In genomic region chr20:45339084-45339483, GRCh38 we compare ENCODE assay signal across 9 cellular contexts. TPM values are rescaled to one million over a fixed set of nuclear protein-coding genes. Genes with fewer than 3 reads are reported as not detected.
DNase-seq lines count a peak whose midpoint lies in the region; ATAC-seq and TF ChIP-seq lines count a peak whose summit lies in the region.
"Had no signal": no experiment of that assay in that cellular context is flagged by ENCODE, and none has a peak within 500 bp of the region (broad histone marks: within the 10 kb centered on the region; RNA-seq: fewer than 3 reads in every experiment).

No MANE protein-coding gene starts in this region.

- TF ChIP-seq POLR2A in esophagus squamous epithelium (IDR thresholded peaks at IDR 0.05) = no peak
- TF ChIP-seq POLR2A in sigmoid colon (IDR thresholded peaks at IDR 0.05) = no peak

- no peak overlapping the region for H3K9ac ChIP-seq in KMS-11

- H3K4me3 ChIP-seq in KMS-11 (IDR thresholded peaks at IDR 0.05; ENCODE audit: insufficient read depth, low read depth, low read length) (no peak overlapping the region), esophagus squamous epithelium (peak overlapping the region in 1 of 4 donors; percentile 17), sigmoid colon (no peak overlapping the region)

- no peak for DNase-seq in esophagus squamous epithelium (lab: John Stamatoyannopoulos, UW)
- no peak for DNase-seq in sigmoid colon
- DNase-seq in middle frontal gyrus (ENCODE audit: extremely low spot score, low spot score) = no peak
- DNase-seq in NCI-H2196 treated with DMSO at 0.1 percent for 48 hours (lab: John Stamatoyannopoulos, UW; ENCODE audit: unreplicated experiment) = no peak
- DNase-seq: effector memory CD4-positive, alpha-beta T cell; stimulated activated CD4-positive, alpha-beta T cell treated with anti-CD3 and anti-CD28 coated beads, Interleukin-2, amount 100 ng/mL, for 24 hours had no signal

- H2AFZ ChIP-seq in KMS-11 (ENCODE audit: low read depth) = no peak overlapping the region

- H3K27ac ChIP-seq in KMS-11 (no peak overlapping the region), esophagus squamous epithelium (peak overlapping the region; percentile 90 to 98 (median 93)), sigmoid colon (peak overlapping the region; percentile 94 to 99 (median 97))

- intact Hi-C loops in esophagus squamous epithelium (cut with DNase I) = no loop called here
- intact Hi-C loops in sigmoid colon (cut with DNase I) = loop anchor here (5.0 kb wide), 1 partner anchor 108 kb away; no protein-coding TSS in a partner anchor

- TF ChIP-seq CTCF in KMS-11 (conservative IDR thresholded peaks at IDR 0.05; ENCODE audit: low read depth, low read length) = no peak
- TF ChIP-seq CTCF in esophagus squamous epithelium (IDR thresholded peaks at IDR 0.05) = no peak
- TF ChIP-seq CTCF in sigmoid colon (IDR thresholded peaks at IDR 0.05) = no peak

- 42 to 100% methylated on average over 1 to 6 of the region's 6 CpGs for WGBS in esophagus squamous epithelium, 2 donors
- WGBS in sigmoid colon, 2 donors = 21 to 76% methylated on average over 6 of the region's 6 CpGs

- no peaks in the 10 kb centered on the region for H3K27me3 ChIP-seq in KMS-11 (ENCODE audit: insufficient read depth, low read depth)
- no peaks in the 10 kb centered on the region for H3K27me3 ChIP-seq in esophagus squamous epithelium
- no peaks in the 10 kb centered on the region for H3K27me3 ChIP-seq in sigmoid colon

- no peaks in the 10 kb centered on the region for H3K9me3 ChIP-seq in esophagus squamous epithelium
- no peaks in the 10 kb centered on the region for H3K9me3 ChIP-seq in sigmoid colon

- H3K79me2 ChIP-seq in KMS-11 (ENCODE audit: insufficient read depth, low read depth) = no peaks in the 10 kb centered on the region; the same call in none of the 2 replicates

- no peak for ATAC-seq in HG03457 (IDR thresholded peaks at IDR 0.05; ENCODE audit: unreplicated experiment)

- H4K20me1 ChIP-seq in KMS-11 (ENCODE audit: insufficient read depth) = no peaks in the 10 kb centered on the region

- H3K36me3 ChIP-seq in KMS-11 (ENCODE audit: insufficient read depth) = no peaks in the 10 kb centered on the region
- H3K36me3 ChIP-seq in esophagus squamous epithelium = peaks cover 0 to 27% (median 0%) of the 10 kb centered on the region in 3 donors
- H3K36me3 ChIP-seq in sigmoid colon = peaks cover 6 to 31% (median 11%) of the 10 kb centered on the region in 4 donors

- peak overlapping the region; percentile 20; the same call in 1 of the 2 replicates for H3K4me2 ChIP-seq in KMS-11

- no peak for TF ChIP-seq EP300 in sigmoid colon (IDR thresholded peaks at IDR 0.05)

- H3K4me1 ChIP-seq in KMS-11 (ENCODE audit: low read depth, poor library complexity, severe bottlenecking) = peaks cover 32% of the 10 kb centered on the region
- peaks cover 79 to 88% (median 83%) of the 10 kb centered on the region in 3 donors for H3K4me1 ChIP-seq in esophagus squamous epithelium
- peaks cover 6 to 88% (median 82%) of the 10 kb centered on the region in 4 donors for H3K4me1 ChIP-seq in sigmoid colon

RNA-seq across cellular contexts. Expression of gene SDC4, which starts 9.1 kb away (rescaled TPM):
- total RNA-seq in esophagus squamous epithelium (100 to 1,000 TPM in 3 of 4 donors, 10 to 100 TPM in 1; 88.1 to 174 (median 120) TPM), sigmoid colon (100 to 1,000 TPM in 1 of 4 donors, 10 to 100 TPM in 3; 79.9 to 149 (median 88.5) TPM)
- 10 to 100 TPM; 22.2 to 63.9 (median 23.6) TPM for polyA plus RNA-seq in sigmoid colon

RNA-seq across cellular contexts. Expression of gene SYS1, which starts 23.9 kb away (rescaled TPM):
- total RNA-seq in esophagus squamous epithelium = 10 to 100 TPM; 22.3 to 32.4 (median 27.0) TPM
- total RNA-seq in sigmoid colon = 10 to 100 TPM; 44.2 to 58.7 (median 52.2) TPM
- polyA plus RNA-seq in sigmoid colon = 10 to 100 TPM; 14.4 to 35.6 (median 17.1) TPM

RNA-seq across cellular contexts. Expression of gene MATN4, which starts 31.0 kb away (rescaled TPM):
- total RNA-seq in esophagus squamous epithelium (under 1 TPM in 2 of 4 donors, not detected in 2; 0.09 to 0.68 TPM), sigmoid colon (not detected)
- polyA plus RNA-seq in sigmoid colon = under 1 TPM in 1 of 3 donors, not detected in 2; 0.17 TPM

RNA-seq across cellular contexts. Expression of gene RBPJL, which starts 32.4 kb away (rescaled TPM):
- not detected for total RNA-seq in esophagus squamous epithelium
- not detected for total RNA-seq in sigmoid colon
- polyA plus RNA-seq in sigmoid colon = 1 to 10 TPM in 1 of 3 donors, not detected in 2; 1.8 TPM
- total RNA-seq: T-helper 2 cell treated with Interferon-gamma antibody and Interleukin-4, amounts not matched to agents 100 ng/mL and 5 ng/mL, for 36 hours had no signal

RNA-seq across cellular contexts. Expression of gene TP53TG5, which starts 39.0 kb away (rescaled TPM):
- total RNA-seq in esophagus squamous epithelium = not detected
- total RNA-seq in sigmoid colon = under 1 TPM in 1 of 4 donors, not detected in 3; 0.36 TPM
- polyA plus RNA-seq in sigmoid colon = under 1 TPM in 1 of 3 donors, not detected in 2; 0.03 TPM
